In genomic region chr12:123404581-123404980, GRCh38 we compare ENCODE assay signal across 1 cellular context.
TF ChIP-seq lines count a peak whose summit lies in the region.

No MANE protein-coding gene starts in this region.

TF ChIP-seq in GM12878, 131 proteins besides CTCF, POLR2A, EP300 and RAD21:
- TF ChIP-seq E2F8 (IDR thresholded peaks at IDR 0.05; ENCODE audit: low read depth, partially characterized antibody): no peak
- no peak for TF ChIP-seq PML (IDR thresholded peaks at IDR 0.05; ENCODE audit: low read length)
- TF ChIP-seq WRNIP1 (IDR thresholded peaks at IDR 0.05; ENCODE audit: borderline replicate concordance, low read depth, low read length): no peak
- TF ChIP-seq USF1 (IDR thresholded peaks at IDR 0.05; ENCODE audit: borderline replicate concordance, extremely low read length, insufficient read depth, low read depth, low read length): no peak
- no peak for TF ChIP-seq ESRRA (IDR thresholded peaks at IDR 0.05; ENCODE audit: low read length)
- TF ChIP-seq MTA2 (IDR thresholded peaks at IDR 0.05; ENCODE audit: low read depth): no peak
- TF ChIP-seq ZBTB4 (CRISPR knock-in tag; IDR thresholded peaks at IDR 0.05): no peak
- TF ChIP-seq MEF2B (IDR thresholded peaks at IDR 0.05; ENCODE audit: partially characterized antibody, poor library complexity, severe bottlenecking): peak; percentile 15
- no peak for TF ChIP-seq NFIC (IDR thresholded peaks at IDR 0.05; ENCODE audit: low read depth, low read length)
